ENCODE assay signal across 33 cellular contexts in genomic region chr3:166171695-166172094, GRCh38.
"Had no signal": no experiment of that assay in that cellular context is flagged by ENCODE, and none has a peak within 500 bp of the region (broad histone marks: within the 10 kb centered on the region; RNA-seq: fewer than 3 reads in every experiment).

No MANE protein-coding gene starts in this region.

- H3K27me3 ChIP-seq: adrenal gland, ascending aorta, body of pancreas, brain microvascular endothelial cell, breast epithelium, cardiac muscle cell had no signal

- H3K4me1 ChIP-seq: adrenal gland, ascending aorta, body of pancreas, breast epithelium had no signal

- H3K4me3 ChIP-seq: adrenal gland, ascending aorta, body of pancreas, breast epithelium, cardiac muscle cell had no signal

- DNase-seq: activated effector memory CD4-positive, alpha-beta T cell treated with anti-CD3 and anti-CD28 coated beads, Interleukin-2, amount 50 U/mL, for 16 hours; activated effector memory CD4-positive, alpha-beta T cell treated with Interleukin-2 at 50 U/mL for 16 hours; activated gamma-delta T cell; activated gamma-delta T cell treated with Interleukin-2 at 50 U/mL for 16 hours; activated naive CD4-positive, alpha-beta T cell; activated naive CD4-positive, alpha-beta T cell treated with anti-CD3 and anti-CD28 coated beads for 36 hours; activated naive CD4-positive, alpha-beta T cell treated with anti-CD3 and anti-CD28 coated beads, Interleukin-2, amount 10 ng/mL, durations not matched to agents 7 days and 5 days; activated naive CD4-positive, alpha-beta T cell treated with anti-CD3 and anti-CD28 coated beads, Interleukin-2, amount 50 U/mL, for 16 hours; activated naive CD4-positive, alpha-beta T cell treated with Interleukin-2 at 50 U/mL for 16 hours; activated naive CD8-positive, alpha-beta T cell treated with anti-CD3 and anti-CD28 coated beads for 36 hours; activated naive CD8-positive, alpha-beta T cell treated with anti-CD3 and anti-CD28 coated beads, Interleukin-2, amount 10 ng/mL, durations not matched to agents 7 days and 5 days; activated naive CD8-positive, alpha-beta T cell treated with anti-CD3 and anti-CD28 coated beads, Interleukin-2, amount 50 U/mL, for 24 hours; activated T-cell treated with anti-CD3 and anti-CD28 coated beads, Interleukin-2, amount 50 U/mL, for 4 hours; activated T-cell treated with anti-CD3 and anti-CD28 coated beads, Interleukin-2, amount 50 U/mL, for 48 hours; activated T-cell treated with anti-CD3 and anti-CD28 coated beads, Interleukin-2, amount 50 U/mL, for 72 hours; adrenal gland; amniotic stem cell; amygdala; anterior cingulate cortex; aorta; body of pancreas; brain microvascular endothelial cell; caudate nucleus; central memory CD4-positive, alpha-beta T cell; cerebellar nuclear complex had no signal

- H3K9me3 ChIP-seq: adrenal gland, ascending aorta, body of pancreas, breast epithelium had no signal

- H3K36me3 ChIP-seq: adrenal gland, ascending aorta, brain microvascular endothelial cell, breast epithelium, cardiac muscle cell had no signal

- ATAC-seq: activated naive CD4-positive, alpha-beta T cell treated with anti-CD3 and anti-CD28 coated beads, Interleukin-2, amount 50 U/mL, for 72 hours; activated naive CD8-positive, alpha-beta T cell treated with anti-CD3 and anti-CD28 coated beads, Interleukin-2, amount 50 U/mL, for 24 hours; activated T-cell treated with anti-CD3 and anti-CD28 coated beads, Interleukin-2, amount 50 U/mL, for 4 hours; activated T-cell treated with anti-CD3 and anti-CD28 coated beads, Interleukin-2, amount 50 U/mL, for 72 hours; activated T-helper 17 cell treated with anti-CD3 and anti-CD28 coated beads, Interleukin-2, amount 50 U/mL, for 72 hours; body of pancreas had no signal

- FAIRE-seq: astrocyte, bronchial epithelial cell, colon had no signal

- H3K27ac ChIP-seq: adrenal gland, ascending aorta, body of pancreas, brain microvascular endothelial cell, breast epithelium, cardiac muscle cell had no signal
